Comparison of ENCODE assay signal across 18 cellular contexts in the genomic region with DNA sequence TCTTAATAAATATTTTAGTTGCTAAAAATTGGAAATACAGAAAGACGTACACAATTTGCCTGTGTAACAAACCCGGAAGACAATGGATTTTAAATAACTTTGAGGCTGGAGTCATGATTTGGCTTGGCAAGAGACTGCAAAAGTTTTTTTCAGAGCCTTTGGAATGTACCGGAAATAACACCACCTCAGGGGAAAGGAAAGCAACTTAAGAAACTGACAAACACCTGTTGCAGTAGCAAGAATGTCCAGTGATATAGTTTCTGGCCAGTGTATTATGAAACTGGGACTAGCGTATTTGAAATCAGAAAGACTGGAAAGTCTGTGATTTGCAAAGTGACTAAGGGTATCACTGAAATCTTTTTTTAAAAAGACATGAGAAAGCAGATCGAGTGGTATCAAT. TPM values are rescaled to one million over a fixed set of nuclear protein-coding genes. Genes with fewer than 3 reads are reported as not detected.
A peak's percentile ranks its signal among the peaks of the same experiment; 100 is the strongest.
DNase-seq lines count a peak whose midpoint lies in the region; ATAC-seq, FAIRE-seq and TF ChIP-seq lines count a peak whose summit lies in the region.
"Had no signal": no experiment of that assay in that cellular context is flagged by ENCODE, and none has a peak within 500 bp of the region (broad histone marks: within the 10 kb centered on the region; RNA-seq: fewer than 3 reads in every experiment).

No MANE protein-coding gene starts in this region.

- DNase-seq in EH (ENCODE audit: low read depth) (peak; percentile 13), SJCRH30 (peak; percentile 29 to 72), left ventricle myocardium superior (no peak), pancreas (no peak), SKM-1 treated with dmso at 0.1 percent for 144 hours (lab: John Stamatoyannopoulos, UW; ENCODE audit: unreplicated experiment) (no peak), Kasumi-1 (lab: John Stamatoyannopoulos, UW) (no peak), middle frontal gyrus (ENCODE audit: extremely low spot score, low spot score) (no peak)
- DNase-seq: ACHN; activated effector memory CD4-positive, alpha-beta T cell treated with Interleukin-2 at 50 U/mL for 16 hours; hypothalamus; MV-4-11; NCI-H2081; NCI-H69 had no signal

- H3K4me3 ChIP-seq in SJCRH30 (peak overlapping the region; percentile 61), pancreas (no peak overlapping the region)
- H3K4me3 ChIP-seq: GM12878, HAP-1 had no signal

- H3K27ac ChIP-seq in SJCRH30 (peak overlapping the region; percentile 71), pancreas (no peak overlapping the region)

- TF ChIP-seq CTCF in pancreas (IDR thresholded peaks at IDR 0.05): no peak

- intact Hi-C loops in left ventricle myocardium superior (cut with micrococcal nuclease) (no loop called here), pancreas (cut with DNase I) (no loop called here)

- 37 to 53% methylated on average over 5 of the region's 5 CpGs for WGBS in pancreas, 2 donors

- H3K36me3 ChIP-seq in SJCRH30 (no peaks in the 10 kb centered on the region), pancreas (no peaks in the 10 kb centered on the region)
- H3K36me3 ChIP-seq: esophagus muscularis mucosa, HAP-1 had no signal

- FAIRE-seq in pancreas (lab: Jason Lieb, UNC): no peak
- FAIRE-seq: GM12878 had no signal

- no peaks in the 10 kb centered on the region for H3K27me3 ChIP-seq in SJCRH30
- H3K27me3 ChIP-seq in pancreas: no peaks in the 10 kb centered on the region
- H3K27me3 ChIP-seq: esophagus muscularis mucosa had no signal

- H3K4me1 ChIP-seq in SJCRH30 (peaks cover 3% of the 10 kb centered on the region; the same call in 1 of the 2 replicates), pancreas (no peaks in the 10 kb centered on the region)
- H3K4me1 ChIP-seq: HAP-1 had no signal

- ATAC-seq in left ventricle myocardium superior (peak; percentile 83), pancreas (peak in 3 of 4 donors; percentile 30 to 60 (median 54)), GM18498 (IDR thresholded peaks at IDR 0.05; ENCODE audit: unreplicated experiment) (no peak)
- ATAC-seq: GM12878; stimulated activated memory B cell treated with anti-CD40 and anti-IgM and Interleukin-4, amounts not matched to agents 10 μg/mL and 1 μg/mL and 100 μg/mL, for 72 hours had no signal

- H3K9me3 ChIP-seq in SJCRH30 (replicated peaks): no peaks in the 10 kb centered on the region
- H3K9me3 ChIP-seq in pancreas: no peaks in the 10 kb centered on the region
- H3K9me3 ChIP-seq: esophagus muscularis mucosa, HAP-1 had no signal

RNA-seq across cellular contexts. Expression of a gene that starts 0.8 kb away (rescaled TPM):
- 13.6 and 14.1 TPM in 2 replicates for total RNA-seq in SJCRH30 (2014; rRNA removed; shearing (Covaris generic))
- total RNA-seq in left ventricle myocardium superior (1.3 TPM), pancreas (under 1 TPM in 4 of 6 donors, not detected in 2; 0.06 to 0.39 (median 0.16) TPM)
- polyA plus RNA-seq in pancreas: not detected

Comparison
In these comparisons a context has a peak if more than half of its experiments do, and no peak if none do; other contexts are left out.
1. DNase-seq: peak in EH (single experiment) and SJCRH30 (2 of 2); none in left ventricle myocardium superior (single experiment), pancreas (0 of 6), SKM-1 treated with dmso at 0.1 percent for 144 hours (single experiment), Kasumi-1 (0 of 2) and middle frontal gyrus (single experiment).